In the genomic region with DNA sequence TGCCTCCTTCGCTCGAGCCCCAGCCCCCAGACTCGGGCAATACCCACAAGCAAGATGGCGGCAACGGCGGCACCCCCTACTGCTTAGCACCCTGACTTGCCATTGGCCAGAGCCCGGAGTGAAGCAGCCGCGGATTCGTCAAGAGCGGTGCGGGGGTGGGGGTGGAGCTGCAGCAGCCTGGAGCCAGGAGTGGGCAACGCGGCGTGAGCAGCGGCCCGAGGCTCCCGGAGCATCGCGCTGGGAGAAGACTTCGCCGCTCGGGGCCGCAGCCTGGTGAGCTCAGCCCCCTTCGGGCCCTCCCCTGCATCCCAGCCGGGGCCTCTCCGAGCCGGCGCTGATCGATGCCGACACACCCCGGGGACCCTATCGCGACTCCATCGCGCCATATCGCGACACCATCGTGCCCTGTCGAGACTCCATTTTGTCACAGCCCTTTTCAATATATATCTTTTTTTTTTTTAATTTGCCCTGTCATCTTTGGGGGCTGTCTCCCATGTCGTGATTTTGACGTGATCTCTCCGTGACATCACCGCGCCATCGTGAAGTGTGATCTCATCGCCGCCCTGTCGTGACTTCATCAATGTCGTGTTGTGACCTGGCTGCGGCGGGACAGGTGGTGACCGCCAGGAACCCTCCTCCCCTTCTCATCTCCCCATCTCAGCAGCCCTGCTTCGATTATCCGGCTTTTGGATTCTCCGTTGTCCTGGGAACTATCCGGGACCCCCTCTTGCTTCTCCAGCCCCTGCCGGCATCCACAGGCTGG, we compare ENCODE assay signal across 8 cellular contexts. TPM values are rescaled to one million over a fixed set of nuclear protein-coding genes. Genes with fewer than 3 reads are reported as not detected.
DNase-seq lines count a peak whose midpoint lies in the region; ATAC-seq and TF ChIP-seq lines count a peak whose summit lies in the region.

TSS of gene NCDN (plus strand) at position 189 of the 763 bp plus-strand sequence. CDS start at position 581, 392 bp downstream.

- H3K4me1 ChIP-seq in CD4-positive, alpha-beta memory T cell (ENCODE audit: insufficient read depth, low read length): peaks cover 52% of the 10 kb centered on the region
- peaks cover 0 to 12% of the 10 kb centered on the region in 2 donors for H3K4me1 ChIP-seq in lung (ENCODE audit: control insufficient read depth in 2 of 2, insufficient read depth in 2 of 2, low read length in 2 of 2)

- ATAC-seq in GM19463 (IDR thresholded peaks at IDR 0.05; ENCODE audit: unreplicated experiment) (peak; percentile 86), lung (ENCODE audit: insufficient read depth, low FRiP score) (peak; percentile 94)

- POLR2A ChIA-PET in CD4-positive, alpha-beta memory T cell (lab: Charles Lee; ENCODE audit: partially characterized antibody): interaction anchor here (0.7 to 2.6 kb wide), 22 partner anchors 9 to 698 kb away, joined by 3 to 39 read pairs (median 6); partner anchors contain the start of genes AGO3, CLSPN, SMIM12 and TFAP2E

- peak within 1 kb of the TSS; percentile 95 to 100 (median 96) for H3K27ac Mint-ChIP-seq in CD4-positive, alpha-beta memory T cell

- H3K27me3 Mint-ChIP-seq in CD4-positive, alpha-beta memory T cell: no peaks in the 10 kb centered on the region

- intact Hi-C loops in CD4-positive, alpha-beta memory T cell (cut with micrococcal nuclease): loop anchor here (2.0 to 5.0 kb wide), 3 partner anchors 19 to 365 kb away; partner anchors contain the start of gene SFPQ

- DNase-seq in CD4-positive, alpha-beta memory T cell: peak; percentile 93 to 97 (median 95)
- DNase-seq in HS-27A (ENCODE audit: low read depth): peak; percentile 99
- peak; percentile 63 for DNase-seq in NK-92 (lab: John Stamatoyannopoulos, UW; ENCODE audit: unreplicated experiment)
- DNase-seq in activated CD8-positive, alpha-beta memory T cell treated with anti-CD3 and anti-CD28 coated beads for 1 hour (ENCODE audit: extremely low read depth in 1 of 2, low read depth in 1 of 2): peak; percentile 85 to 91
- peak; percentile 94 for DNase-seq in effector CD4-positive, alpha-beta T cell
- DNase-seq in lung (ENCODE audit: low spot score): peak; percentile 96
- peak; percentile 89 to 94 (median 92) for DNase-seq in stimulated activated CD4-positive, alpha-beta T cell treated with anti-CD3 and anti-CD28 coated beads, TNF-alpha, amount 100 ng/mL, for 4 hours (ENCODE audit: low read depth in 3 of 3)

- H3K4me3 ChIP-seq in CD4-positive, alpha-beta memory T cell (ENCODE audit: low read length in 2 of 2): peak within 1 kb of the TSS; percentile 92 to 100
- peak within 1 kb of the TSS; percentile 82 for H3K4me3 ChIP-seq in lung

- H3K36me3 Mint-ChIP-seq in CD4-positive, alpha-beta memory T cell: peaks cover 6 to 51% of the 10 kb centered on the region in 2 donors

- TF ChIP-seq CTCF in lung (IDR thresholded peaks at IDR 0.05; ENCODE audit: control extremely low read depth, extremely low read depth): no peak

- H3K9me3 ChIP-seq in CD4-positive, alpha-beta memory T cell (ENCODE audit: control insufficient read depth in 1 of 2, low read length in 2 of 2): no peaks in the 10 kb centered on the region
- H3K9me3 ChIP-seq in lung (ENCODE audit: control insufficient read depth in 2 of 2, insufficient read depth in 1 of 2, low read length in 1 of 2): no peaks in the 10 kb centered on the region

- no peaks in the 10 kb centered on the region for H3K27me3 ChIP-seq in CD4-positive, alpha-beta memory T cell (ENCODE audit: insufficient read depth, low read length)
- H3K27me3 ChIP-seq in lung (ENCODE audit: control insufficient read depth, insufficient read depth): no peaks in the 10 kb centered on the region

- CTCF ChIA-PET in CD4-positive, alpha-beta memory T cell (lab: Charles Lee; ENCODE audit: partially characterized antibody): interaction anchor here (0.7 to 5.3 kb wide), 8 partner anchors 9 to 107 kb away, joined by 3 to 69 read pairs (median 10); no protein-coding TSS in a partner anchor

- H3K9me3 Mint-ChIP-seq in CD4-positive, alpha-beta memory T cell: no peaks in the 10 kb centered on the region

- peak within 1 kb of the TSS; percentile 94 to 99 (median 97) for H3K4me3 Mint-ChIP-seq in CD4-positive, alpha-beta memory T cell

- WGBS in lung, 2 donors: 0% methylated on average over 54 to 58 of the region's 58 CpGs

- peaks cover 11% of the 10 kb centered on the region for H3K36me3 ChIP-seq in CD4-positive, alpha-beta memory T cell (ENCODE audit: insufficient read depth, low read length)
- peaks cover 4 to 9% of the 10 kb centered on the region in 2 donors for H3K36me3 ChIP-seq in lung (ENCODE audit: control insufficient read depth in 2 of 2, insufficient read depth in 2 of 2, low read length in 2 of 2)

- H3K27ac ChIP-seq in CD4-positive, alpha-beta memory T cell (ENCODE audit: low read depth, low read length): peak within 1 kb of the TSS; percentile 70
- peak within 1 kb of the TSS; percentile 89 to 99 for H3K27ac ChIP-seq in lung (ENCODE audit: low read depth in 1 of 2, low read length in 1 of 2)

- H3K4me1 Mint-ChIP-seq in CD4-positive, alpha-beta memory T cell: peaks cover 37 to 78% (median 46%) of the 10 kb centered on the region in 4 donors

RNA-seq across cellular contexts. Expression of gene NCDN, which starts in this region (rescaled TPM):
- 10 to 100 TPM; 29.7 to 32.2 TPM for total RNA-seq in CD4-positive, alpha-beta memory T cell
- 10 to 100 TPM; 13.4 to 18.4 TPM for polyA plus RNA-seq in CD4-positive, alpha-beta memory T cell
- 10 to 100 TPM; 12.4 to 31.5 TPM for total RNA-seq in lung
- polyA plus RNA-seq in lung: 10 to 100 TPM in 1 of 2 donors, 1 to 10 TPM in 1; 8.8 to 16.7 TPM

Comparison
In these comparisons a context has a peak if more than half of its experiments do, and no peak if none do; other contexts are left out.
1. Peak in every context shown above with its lines: DNase-seq, ATAC-seq, H3K4me3 ChIP-seq and H3K27ac ChIP-seq.